Comparison of ENCODE assay signal across 8 cellular contexts in the genomic region with DNA sequence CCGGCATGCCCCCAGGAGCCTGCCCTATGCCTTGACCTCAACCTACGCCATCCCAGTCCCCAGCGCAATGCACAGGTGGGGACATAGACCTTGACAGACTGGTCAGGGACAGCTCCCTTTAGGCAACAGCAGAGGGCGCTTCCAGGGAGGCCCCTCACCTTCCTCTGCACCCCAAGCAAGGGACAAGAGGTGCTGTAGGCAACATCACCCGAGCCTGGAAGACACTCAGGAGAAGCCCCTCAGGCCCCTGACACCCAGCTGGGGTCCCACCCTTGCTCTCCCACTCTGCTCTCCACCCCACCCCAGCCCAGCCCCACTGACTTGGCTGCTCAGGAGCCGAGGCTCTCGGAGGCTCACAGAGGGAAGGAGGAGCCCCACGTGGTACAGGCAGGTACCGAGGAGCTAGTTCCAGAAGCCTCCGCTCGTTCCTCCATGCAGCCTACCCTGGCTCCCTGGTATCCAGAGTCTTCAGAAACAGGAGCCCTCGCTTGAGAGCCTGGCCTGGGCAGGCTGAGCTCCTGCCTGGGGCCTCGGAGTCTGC. TPM values are rescaled to one million over a fixed set of nuclear protein-coding genes. Genes with fewer than 3 reads are reported as not detected.
DNase-seq lines count a peak whose midpoint lies in the region; ATAC-seq and TF ChIP-seq lines count a peak whose summit lies in the region.

No MANE protein-coding gene starts in this region.

- H3K27ac ChIP-seq in left ventricle myocardium inferior (replicated peaks), result no peak overlapping the region
- no peak overlapping the region for H3K27ac ChIP-seq in suprapubic skin

- peaks cover 92% of the 10 kb centered on the region for H3K27me3 ChIP-seq in left ventricle myocardium inferior (ENCODE audit: low read depth)
- peaks cover 80% of the 10 kb centered on the region for H3K27me3 ChIP-seq in suprapubic skin

- TF ChIP-seq EP300 in suprapubic skin (IDR thresholded peaks at IDR 0.05), result no peak

- intact Hi-C loops in left ventricle myocardium inferior (cut with micrococcal nuclease), result no loop called here

- TF ChIP-seq CTCF in left ventricle myocardium inferior (IDR thresholded peaks at IDR 0.05; ENCODE audit: borderline replicate concordance) (peak; percentile 45), suprapubic skin (IDR thresholded peaks at IDR 0.05) (peak in 1 of 2 donors; percentile 15)

- no peaks in the 10 kb centered on the region for H3K9me3 ChIP-seq in left ventricle myocardium inferior (replicated peaks)
- no peaks in the 10 kb centered on the region for H3K9me3 ChIP-seq in suprapubic skin

- H3K4me3 ChIP-seq in left ventricle myocardium inferior, result no peak overlapping the region
- no peak overlapping the region for H3K4me3 ChIP-seq in suprapubic skin

- DNase-seq in D341Med (ENCODE audit: low spot score), result peak; percentile 60
- peak; percentile 31 for DNase-seq in SK-N-DZ (ENCODE audit: low spot score)
- no peak for DNase-seq in left ventricle myocardium inferior
- DNase-seq in suprapubic skin (ENCODE audit: low spot score in 2 of 2), result peak; percentile 52 to 73

- no peak for TF ChIP-seq POLR2A in suprapubic skin (IDR thresholded peaks at IDR 0.05)

- peaks cover 6% of the 10 kb centered on the region for H3K4me1 ChIP-seq in left ventricle myocardium inferior
- H3K4me1 ChIP-seq in suprapubic skin, result peaks cover 37% of the 10 kb centered on the region

- 50% methylated on average over 2 of the region's 13 CpGs for WGBS in suprapubic skin

- H3K36me3 ChIP-seq in left ventricle myocardium inferior, result no peaks in the 10 kb centered on the region
- no peaks in the 10 kb centered on the region for H3K36me3 ChIP-seq in suprapubic skin

- peak; percentile 61 for ATAC-seq in GM21723 (IDR thresholded peaks at IDR 0.05; ENCODE audit: unreplicated experiment)
- no peak for ATAC-seq in HG03378 (IDR thresholded peaks at IDR 0.05; ENCODE audit: unreplicated experiment)
- ATAC-seq in GM21619 (IDR thresholded peaks at IDR 0.05; ENCODE audit: unreplicated experiment), result no peak
- ATAC-seq in HG03039 (IDR thresholded peaks at IDR 0.05; ENCODE audit: unreplicated experiment), result no peak

RNA-seq across cellular contexts. Expression of gene WNT3A, which starts 2.4 kb away (rescaled TPM):
- polyA plus RNA-seq in SK-N-DZ (2014; cell fraction: cytosol; rRNA removed), result not detected in 2 replicates
- polyA plus RNA-seq in SK-N-DZ (2014; cell fraction: nucleus; rRNA removed), result not detected in 2 replicates
- total RNA-seq in left ventricle myocardium inferior, result not detected
- total RNA-seq in suprapubic skin, result 1 to 10 TPM; 2.8 to 6.3 (median 3.8) TPM

RNA-seq across cellular contexts. Expression of gene WNT9A, which starts 56.7 kb away (rescaled TPM):
- polyA plus RNA-seq in SK-N-DZ (2014; cell fraction: cytosol; rRNA removed), result 0.38 and 0.44 TPM in 2 replicates
- polyA plus RNA-seq in SK-N-DZ (2014; cell fraction: nucleus; rRNA removed), result 0.46 and 1.2 TPM in 2 replicates
- total RNA-seq in left ventricle myocardium inferior (4.8 TPM), suprapubic skin (1 to 10 TPM in 2 of 4 donors, under 1 TPM in 2; 0.85 to 2.6 (median 1.1) TPM)
